17 cellular contexts compared by ENCODE assay signal in genomic region chr6:141824258-141824795, GRCh38.
DNase-seq lines count a peak whose midpoint lies in the region; ATAC-seq, FAIRE-seq and TF ChIP-seq lines count a peak whose summit lies in the region.
"Had no signal": no experiment of that assay in that cellular context is flagged by ENCODE, and none has a peak within 500 bp of the region (broad histone marks: within the 10 kb centered on the region; RNA-seq: fewer than 3 reads in every experiment).

No MANE protein-coding gene starts in this region.

- no peaks in the 10 kb centered on the region for H3K27me3 ChIP-seq in HepG2 (ENCODE audit: control insufficient read depth in 1 of 2, insufficient read depth in 2 of 2, low read length in 2 of 2)
- no peaks in the 10 kb centered on the region for H3K27me3 ChIP-seq in right lobe of liver
- no peaks in the 10 kb centered on the region for H3K27me3 ChIP-seq in endothelial cell of umbilical vein (ENCODE audit: control insufficient read depth in 2 of 2, insufficient read depth in 2 of 2, low read length in 2 of 2)
- H3K27me3 ChIP-seq in vagina = no peaks in the 10 kb centered on the region
- H3K27me3 ChIP-seq: BLaER1 had no signal

- no peak for DNase-seq in HepG2 (ENCODE audit: low spot score)
- DNase-seq in right lobe of liver = no peak
- peak; percentile 36 for DNase-seq in amniotic epithelial cell (ENCODE audit: low read depth)
- DNase-seq in endothelial cell of umbilical vein (ENCODE audit: low read depth, low spot score) = peak; percentile 12
- no peak for DNase-seq in vagina (ENCODE audit: extremely low spot score in 2 of 2)
- no peak for DNase-seq in T1000 (lab: John Stamatoyannopoulos, UW)
- DNase-seq: 8988T, AML-193, Calu3, DMS 273 treated with DMSO at 0.1 percent for 48 hours, GOT3, HFFc6 had no signal

- no peak for TF ChIP-seq CTCF in HepG2 (CRISPR knock-in tag; IDR thresholded peaks at IDR 0.05)
- TF ChIP-seq CTCF in right lobe of liver (IDR thresholded peaks at IDR 0.05) = no peak
- no peak for TF ChIP-seq CTCF in endothelial cell of umbilical vein (IDR thresholded peaks at IDR 0.05; ENCODE audit: extremely low read depth in 1 of 2, insufficient read depth in 1 of 2, low read depth in 1 of 2, low read length in 2 of 2)
- TF ChIP-seq CTCF in vagina (IDR thresholded peaks at IDR 0.05) = no peak

- WGBS in HepG2 (ENCODE audit: low lambda C conversion rate) = 7% methylated on average over 1 of the region's 1 CpG
- WGBS in right lobe of liver (ENCODE audit: insufficient coverage, low coverage, low lambda C conversion rate, missing lambda C conversion rate) = 88% methylated on average over 1 of the region's 1 CpG

- H3K27ac ChIP-seq in HepG2 (ENCODE audit: extremely low read length, insufficient read depth, low read length) (no peak overlapping the region), right lobe of liver (no peak overlapping the region), endothelial cell of umbilical vein (ENCODE audit: insufficient read depth, low read depth, low read length) (no peak overlapping the region), vagina (no peak overlapping the region)
- H3K27ac ChIP-seq: BLaER1 had no signal

- no peak for TF ChIP-seq RAD21 in HepG2 (CRISPR knock-in tag; IDR thresholded peaks at IDR 0.05)

- dilution Hi-C loops in endothelial cell of umbilical vein (cut with MboI; ENCODE audit: extremely low pct_ligation_motif_present, low sequenced_read_pairs) = no loop called here

- intact Hi-C loops in HepG2 (cut with micrococcal nuclease; ENCODE audit: unreplicated experiment) (no loop called here), right lobe of liver (cut with DNase I) (no loop called here), endothelial cell of umbilical vein (cut with micrococcal nuclease) (no loop called here), vagina (cut with DNase I) (no loop called here)

- H3K9me3 ChIP-seq in HepG2 (ENCODE audit: low read length) (no peaks in the 10 kb centered on the region), right lobe of liver (no peaks in the 10 kb centered on the region), endothelial cell of umbilical vein (replicated peaks; ENCODE audit: control insufficient read depth, insufficient read depth, low read length) (no peaks in the 10 kb centered on the region), vagina (no peaks in the 10 kb centered on the region)
- H3K9me3 ChIP-seq: BLaER1, HAP-1 had no signal

- TF ChIP-seq POLR2A in HepG2 (IDR thresholded peaks at IDR 0.05; ENCODE audit: insufficient read depth in 1 of 2, low read depth in 2 of 2, low read length in 2 of 2) = no peak
- no peak for TF ChIP-seq POLR2A in right lobe of liver (IDR thresholded peaks at IDR 0.05)
- no peak for TF ChIP-seq POLR2A in endothelial cell of umbilical vein (IDR thresholded peaks at IDR 0.05; ENCODE audit: low read depth, low read length)
- TF ChIP-seq POLR2A in vagina (IDR thresholded peaks at IDR 0.05) = no peak

- no peaks in the 10 kb centered on the region for H4K20me1 ChIP-seq in HepG2 (ENCODE audit: insufficient read depth, low read length)
- H4K20me1 ChIP-seq in endothelial cell of umbilical vein (replicated peaks; ENCODE audit: control insufficient read depth, extremely low read depth, insufficient read depth, low read length) = no peaks in the 10 kb centered on the region
- H4K20me1 ChIP-seq: BLaER1 had no signal

- no peaks in the 10 kb centered on the region for H3K36me3 ChIP-seq in HepG2 (replicated peaks in 1 of 2; ENCODE audit: control insufficient read depth in 1 of 2, insufficient read depth in 2 of 2, low read length in 2 of 2)
- no peaks in the 10 kb centered on the region for H3K36me3 ChIP-seq in right lobe of liver
- no peaks in the 10 kb centered on the region for H3K36me3 ChIP-seq in endothelial cell of umbilical vein (ENCODE audit: control insufficient read depth in 2 of 2, extremely low read depth in 1 of 2, insufficient read depth in 2 of 2, low read length in 2 of 2)
- H3K36me3 ChIP-seq in vagina = no peaks in the 10 kb centered on the region
- H3K36me3 ChIP-seq: BLaER1, HAP-1 had no signal

- H2AFZ ChIP-seq in HepG2 (ENCODE audit: low read length) = no peak overlapping the region
- no peak overlapping the region for H2AFZ ChIP-seq in endothelial cell of umbilical vein (ENCODE audit: low read depth, low read length)

- H3K9ac ChIP-seq in HepG2 (ENCODE audit: insufficient read depth, low read depth, low read length) (no peak overlapping the region), endothelial cell of umbilical vein (replicated peaks; ENCODE audit: extremely low read depth, insufficient read depth, low read length) (no peak overlapping the region)
- H3K9ac ChIP-seq: BLaER1 had no signal

- BruUV-seq in HepG2 (replicated peaks; lab: Mats Ljungman, UMichigan) = no TSS peak
- BruUV-seq in endothelial cell of umbilical vein (replicated peaks; lab: Mats Ljungman, UMichigan) = no TSS peak

- no peak overlapping the region for H3K4me2 ChIP-seq in HepG2 (ENCODE audit: low read depth, low read length)
- H3K4me2 ChIP-seq in endothelial cell of umbilical vein (ENCODE audit: insufficient read depth, low read length) = no peak overlapping the region
- H3K4me2 ChIP-seq: BLaER1 had no signal

- FAIRE-seq in HepG2 (lab: Jason Lieb, UNC) (no peak), endothelial cell of umbilical vein (lab: Jason Lieb, UNC) (no peak)
- FAIRE-seq: GM12878, GM18507 had no signal

- H3K4me1 ChIP-seq in HepG2 (ENCODE audit: insufficient read depth, low read length) (no peaks in the 10 kb centered on the region), right lobe of liver (no peaks in the 10 kb centered on the region), endothelial cell of umbilical vein (ENCODE audit: control insufficient read depth, extremely low read depth, insufficient read depth, low read length) (no peaks in the 10 kb centered on the region), vagina (no peaks in the 10 kb centered on the region)
- H3K4me1 ChIP-seq: BLaER1 had no signal

- H3K4me3 ChIP-seq in HepG2 (replicated peaks in 1 of 3; ENCODE audit: insufficient read depth in 1 of 3, low read depth in 2 of 3, low read length in 3 of 3) (no peak overlapping the region), right lobe of liver (no peak overlapping the region), endothelial cell of umbilical vein (replicated peaks in 1 of 3; ENCODE audit: insufficient read depth in 1 of 3, low read depth in 1 of 3, low read length in 3 of 3) (no peak overlapping the region), vagina (no peak overlapping the region)
- H3K4me3 ChIP-seq: BLaER1, GM12878, HAP-1 had no signal

- in situ Hi-C loops in HepG2 (cut with HindIII; ENCODE audit: extremely low pct_ligation_motif_present, low pct_unique_long_range_greater_than_20kb) = no loop called here

- CTCF ChIA-PET in HepG2 (lab: Yijun Ruan, JAX; ENCODE audit: low intra/inter-chr PET ratio, low total read pairs) = no interaction called here
- CTCF ChIA-PET in endothelial cell of umbilical vein (lab: Charles Lee) = no interaction called here

- H3K9me1 ChIP-seq in endothelial cell of umbilical vein (replicated peaks; ENCODE audit: control insufficient read depth, extremely low read depth, insufficient read depth, low read length) = no peaks in the 10 kb centered on the region

- POLR2A ChIA-PET in HepG2 (lab: Yijun Ruan, JAX) (no interaction called here), endothelial cell of umbilical vein (lab: Charles Lee) (no interaction called here)

- no peak for ATAC-seq in HepG2
- no peak for ATAC-seq in right lobe of liver
- no peak for ATAC-seq in GM18511 (IDR thresholded peaks at IDR 0.05; ENCODE audit: unreplicated experiment)
- ATAC-seq: GM12878 had no signal

- TF ChIP-seq EP300 in HepG2 (IDR thresholded peaks at IDR 0.05; ENCODE audit: low read depth in 2 of 2, low read length in 2 of 2) (no peak), HepG2 (CRISPR knock-in tag; IDR thresholded peaks at IDR 0.05; ENCODE audit: borderline replicate concordance) (no peak)

- no peaks in the 10 kb centered on the region for H3K79me2 ChIP-seq in HepG2 (ENCODE audit: insufficient read depth, low read length)
- no peaks in the 10 kb centered on the region for H3K79me2 ChIP-seq in endothelial cell of umbilical vein (ENCODE audit: control insufficient read depth, insufficient read depth, low read length)

TF ChIP-seq in HepG2, 621 proteins besides CTCF, POLR2A, EP300 and RAD21 (continues in another document):
- TF ChIP-seq ZFY (CRISPR knock-in tag; IDR thresholded peaks at IDR 0.05) = no peak
- TF ChIP-seq ZNF652 (CRISPR knock-in tag; IDR thresholded peaks at IDR 0.05; ENCODE audit: borderline replicate concordance, low read depth) = peak; percentile 54; the same call in 1 of the 2 replicates
- TF ChIP-seq SMAD9 (CRISPR knock-in tag; IDR thresholded peaks at IDR 0.05) = no peak
- no peak for TF ChIP-seq THAP8 (CRISPR knock-in tag; IDR thresholded peaks at IDR 0.05; ENCODE audit: borderline replicate concordance)
- TF ChIP-seq ZFP82 (CRISPR knock-in tag; IDR thresholded peaks at IDR 0.05; ENCODE audit: borderline replicate concordance) = no peak

TF ChIP-seq in endothelial cell of umbilical vein, 7 proteins besides CTCF, POLR2A, EP300 and RAD21:
- no peak for TF ChIP-seq JUN (IDR thresholded peaks at IDR 0.05; ENCODE audit: borderline replicate concordance, insufficient read depth, insufficient read length, low read depth)
- TF ChIP-seq GATA2 (IDR thresholded peaks at IDR 0.05; ENCODE audit: insufficient read depth, insufficient read length, low read depth, low read length) = peak; percentile 27

Comparison
In these comparisons a context has a peak if more than half of its experiments do, and no peak if none do; other contexts are left out.
1. DNase-seq: peak in amniotic epithelial cell (single experiment) and endothelial cell of umbilical vein (single experiment); none in HepG2 (single experiment), right lobe of liver (0 of 3), vagina (0 of 2) and T1000 (single experiment).